ENCODE assay signal across 11 cellular contexts in genomic region chr10:58782876-58783859, GRCh38.
DNase-seq lines count a peak whose midpoint lies in the region; ATAC-seq and TF ChIP-seq lines count a peak whose summit lies in the region.
"Had no signal": no experiment of that assay in that cellular context is flagged by ENCODE, and none has a peak within 500 bp of the region (broad histone marks: within the 10 kb centered on the region; RNA-seq: fewer than 3 reads in every experiment).

No MANE protein-coding gene starts in this region.

- intact Hi-C loops in left lung (cut with DNase I), result no loop called here

- H3K9me3 Mint-ChIP-seq in HFFc6, result no peaks in the 10 kb centered on the region
- no peaks in the 10 kb centered on the region for H3K9me3 Mint-ChIP-seq in type B pancreatic cell

- H3K36me3 ChIP-seq in left lung, result no peaks in the 10 kb centered on the region

- TF ChIP-seq CTCF in HFFc6 (IDR thresholded peaks at IDR 0.05) (no peak), coronary artery (IDR thresholded peaks at IDR 0.05) (no peak), left lung (IDR thresholded peaks at IDR 0.05) (no peak), type B pancreatic cell (conservative IDR thresholded peaks at IDR 0.05) (no peak)

- no peaks in the 10 kb centered on the region for H3K9me3 ChIP-seq in left lung

- H3K4me1 Mint-ChIP-seq in HFFc6 (ENCODE audit: low read depth) (peaks cover 61% of the 10 kb centered on the region), type B pancreatic cell (ENCODE audit: unreplicated experiment) (peaks cover 20% of the 10 kb centered on the region)

- no peak overlapping the region for H3K4me3 Mint-ChIP-seq in HFFc6
- H3K4me3 Mint-ChIP-seq in type B pancreatic cell, result peak overlapping the region; percentile 17

- DNase-seq in HFFc6 (peak; percentile 1), coronary artery (ENCODE audit: low spot score) (no peak), left lung (no peak), type B pancreatic cell (ENCODE audit: extremely low spot score, unreplicated experiment) (no peak), activated gamma-delta T cell (lab: John Stamatoyannopoulos, UW) (no peak), ACHN (no peak)
- DNase-seq in activated effector memory CD4-positive, alpha-beta T cell treated with Interleukin-2 at 50 U/mL for 16 hours, result no peak
- DNase-seq: DMS153, NCI-H524 treated with DMSO at 0.1 percent for 48 hours, small intestine had no signal

- H3K27ac ChIP-seq in coronary artery (peak overlapping the region; percentile 25 to 65), left lung (peak overlapping the region in 1 of 2 donors; percentile 4)

- H3K4me3 ChIP-seq in coronary artery (no peak overlapping the region), left lung (no peak overlapping the region)

- H3K27ac Mint-ChIP-seq in HFFc6 (peak overlapping the region; percentile 44), type B pancreatic cell (no peak overlapping the region)

- H3K4me1 ChIP-seq in left lung, result peaks cover 2 to 5% of the 10 kb centered on the region in 2 donors

- in situ Hi-C loops in ACHN (cut with HindIII; ENCODE audit: low pct_ligation_motif_present, low pct_unique_long_range_greater_than_20kb, low sequenced_read_pairs), result no loop called here

- H3K27me3 Mint-ChIP-seq in HFFc6 (ENCODE audit: insufficient read depth) (peaks cover 2% of the 10 kb centered on the region; the same call in 1 of the 2 replicates), type B pancreatic cell (no peaks in the 10 kb centered on the region)

- H3K36me3 Mint-ChIP-seq in HFFc6 (ENCODE audit: low read depth) (peaks cover 11% of the 10 kb centered on the region), type B pancreatic cell (peaks cover 13% of the 10 kb centered on the region)

- no peaks in the 10 kb centered on the region for H3K27me3 ChIP-seq in left lung

- ATAC-seq in left lung, result peak; percentile 27
- ATAC-seq: HCT116 had no signal
